Comparison of ENCODE assay signal across 1 cellular context in genomic region chr12:49974231-49974675, GRCh38.
TF ChIP-seq lines count a peak whose summit lies in the region.

No MANE protein-coding gene starts in this region.

TF ChIP-seq in HepG2, 621 proteins besides CTCF, POLR2A, EP300 and RAD21 (continued from another document):
- peak; percentile 49; the same call in 1 of the 2 replicates for TF ChIP-seq KDM3A (CRISPR knock-in tag; IDR thresholded peaks at IDR 0.05; ENCODE audit: low read depth)
- peak; percentile 69; the same call in 1 of the 2 replicates for TF ChIP-seq HINFP (CRISPR knock-in tag; IDR thresholded peaks at IDR 0.05; ENCODE audit: low read depth)
- TF ChIP-seq ARID4A (CRISPR knock-in tag; IDR thresholded peaks at IDR 0.05; ENCODE audit: borderline replicate concordance) = peak; percentile 47; the same call in 1 of the 2 replicates
- no peak for TF ChIP-seq ZNF10 (CRISPR knock-in tag; IDR thresholded peaks at IDR 0.05; ENCODE audit: borderline replicate concordance, low read depth)
- no peak for TF ChIP-seq NFRKB (IDR thresholded peaks at IDR 0.05)
- TF ChIP-seq ZNF431 (CRISPR knock-in tag; IDR thresholded peaks at IDR 0.05; ENCODE audit: borderline replicate concordance, low read depth) = 0 out of 2 replicates have a peak, but pooled peaks have one; percentile 39
- TF ChIP-seq SALL1 (CRISPR knock-in tag; IDR thresholded peaks at IDR 0.05) = peak; percentile 65; the same call in 1 of the 2 replicates
- peak; percentile 35; the same call in 1 of the 2 replicates for TF ChIP-seq ZNF788 (CRISPR knock-in tag; IDR thresholded peaks at IDR 0.05; ENCODE audit: borderline replicate concordance)
- TF ChIP-seq ZSCAN9 (CRISPR knock-in tag; IDR thresholded peaks at IDR 0.05; ENCODE audit: borderline replicate concordance) = no peak
- TF ChIP-seq HMGXB4 (CRISPR knock-in tag; IDR thresholded peaks at IDR 0.05; ENCODE audit: borderline replicate concordance in 1 of 2, low read depth in 1 of 2) = peak; percentile 52 to 66; a peak in 2 of 4 replicates
TF ChIP-seq in HepG2: peak in this region for 65.
